1 cellular context compared by ENCODE assay signal in the genomic region with DNA sequence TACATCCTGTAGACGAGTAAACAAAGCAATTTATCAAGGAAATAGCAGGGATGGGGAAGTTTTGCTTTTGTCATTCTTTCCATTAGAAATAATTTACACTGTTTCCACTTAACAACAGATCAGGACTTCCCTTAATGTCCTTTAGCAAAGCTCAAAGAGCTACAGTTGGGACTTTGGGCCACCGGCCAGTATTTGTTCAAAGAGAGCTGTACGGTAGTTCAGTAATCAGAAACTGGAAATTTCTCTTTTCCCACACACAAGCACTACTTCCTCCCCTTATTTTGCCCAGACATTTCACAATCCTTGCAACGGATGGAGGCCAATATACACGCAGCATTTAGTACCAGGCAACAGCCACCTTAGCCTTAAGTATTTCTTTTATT.
A peak's percentile ranks its signal among the peaks of the same experiment; 100 is the strongest.
TF ChIP-seq lines count a peak whose summit lies in the region.

No MANE protein-coding gene starts in this region.

TF ChIP-seq in K562, 482 proteins besides CTCF, POLR2A, EP300 and RAD21 (continued from another document):
- TF ChIP-seq, protein P1, sequence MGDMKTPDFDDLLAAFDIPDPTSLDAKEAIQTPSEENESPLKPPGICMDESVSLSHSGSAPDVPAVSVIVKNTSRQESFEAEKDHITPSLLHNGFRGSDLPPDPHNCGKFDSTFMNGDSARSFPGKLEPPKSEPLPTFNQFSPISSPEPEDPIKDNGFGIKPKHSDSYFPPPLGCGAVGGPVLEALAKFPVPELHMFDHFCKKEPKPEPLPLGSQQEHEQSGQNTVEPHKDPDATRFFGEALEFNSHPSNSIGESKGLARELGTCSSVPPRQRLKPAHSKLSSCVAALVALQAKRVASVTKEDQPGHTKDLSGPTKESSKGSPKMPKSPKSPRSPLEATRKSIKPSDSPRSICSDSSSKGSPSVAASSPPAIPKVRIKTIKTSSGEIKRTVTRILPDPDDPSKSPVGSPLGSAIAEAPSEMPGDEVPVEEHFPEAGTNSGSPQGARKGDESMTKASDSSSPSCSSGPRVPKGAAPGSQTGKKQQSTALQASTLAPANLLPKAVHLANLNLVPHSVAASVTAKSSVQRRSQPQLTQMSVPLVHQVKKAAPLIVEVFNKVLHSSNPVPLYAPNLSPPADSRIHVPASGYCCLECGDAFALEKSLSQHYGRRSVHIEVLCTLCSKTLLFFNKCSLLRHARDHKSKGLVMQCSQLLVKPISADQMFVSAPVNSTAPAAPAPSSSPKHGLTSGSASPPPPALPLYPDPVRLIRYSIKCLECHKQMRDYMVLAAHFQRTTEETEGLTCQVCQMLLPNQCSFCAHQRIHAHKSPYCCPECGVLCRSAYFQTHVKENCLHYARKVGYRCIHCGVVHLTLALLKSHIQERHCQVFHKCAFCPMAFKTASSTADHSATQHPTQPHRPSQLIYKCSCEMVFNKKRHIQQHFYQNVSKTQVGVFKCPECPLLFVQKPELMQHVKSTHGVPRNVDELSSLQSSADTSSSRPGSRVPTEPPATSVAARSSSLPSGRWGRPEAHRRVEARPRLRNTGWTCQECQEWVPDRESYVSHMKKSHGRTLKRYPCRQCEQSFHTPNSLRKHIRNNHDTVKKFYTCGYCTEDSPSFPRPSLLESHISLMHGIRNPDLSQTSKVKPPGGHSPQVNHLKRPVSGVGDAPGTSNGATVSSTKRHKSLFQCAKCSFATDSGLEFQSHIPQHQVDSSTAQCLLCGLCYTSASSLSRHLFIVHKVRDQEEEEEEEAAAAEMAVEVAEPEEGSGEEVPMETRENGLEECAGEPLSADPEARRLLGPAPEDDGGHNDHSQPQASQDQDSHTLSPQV (IDR thresholded peaks at IDR 0.05), result no peak
- TF ChIP-seq SPI1 (IDR thresholded peaks at IDR 0.05; ENCODE audit: borderline replicate concordance, low read depth, low read length) (peak; percentile 40; the same call in 1 of the 2 replicates), FOXJ2 (tag; IDR thresholded peaks at IDR 0.05) (0 out of 2 replicates have a peak, but pooled peaks have one; percentile 11), TEAD2 (tag; IDR thresholded peaks at IDR 0.05) (no peak), CEBPG (CRISPR knock-in tag; IDR thresholded peaks at IDR 0.05) (no peak), CEBPG (tag; conservative IDR thresholded peaks at IDR 0.05 in 1 of 2, IDR thresholded peaks at IDR 0.05 in 1 of 2) (peak; percentile 19 to 71; a peak in 2 of 4 replicates), PRMT5 (CRISPR knock-in tag; IDR thresholded peaks at IDR 0.05) (no peak), ETV1 (tag; conservative IDR thresholded peaks at IDR 0.05; ENCODE audit: low read depth) (0 out of 2 replicates have a peak, but pooled peaks have one; percentile 34)
